ENCODE assay signal across 15 cellular contexts in the genomic region with DNA sequence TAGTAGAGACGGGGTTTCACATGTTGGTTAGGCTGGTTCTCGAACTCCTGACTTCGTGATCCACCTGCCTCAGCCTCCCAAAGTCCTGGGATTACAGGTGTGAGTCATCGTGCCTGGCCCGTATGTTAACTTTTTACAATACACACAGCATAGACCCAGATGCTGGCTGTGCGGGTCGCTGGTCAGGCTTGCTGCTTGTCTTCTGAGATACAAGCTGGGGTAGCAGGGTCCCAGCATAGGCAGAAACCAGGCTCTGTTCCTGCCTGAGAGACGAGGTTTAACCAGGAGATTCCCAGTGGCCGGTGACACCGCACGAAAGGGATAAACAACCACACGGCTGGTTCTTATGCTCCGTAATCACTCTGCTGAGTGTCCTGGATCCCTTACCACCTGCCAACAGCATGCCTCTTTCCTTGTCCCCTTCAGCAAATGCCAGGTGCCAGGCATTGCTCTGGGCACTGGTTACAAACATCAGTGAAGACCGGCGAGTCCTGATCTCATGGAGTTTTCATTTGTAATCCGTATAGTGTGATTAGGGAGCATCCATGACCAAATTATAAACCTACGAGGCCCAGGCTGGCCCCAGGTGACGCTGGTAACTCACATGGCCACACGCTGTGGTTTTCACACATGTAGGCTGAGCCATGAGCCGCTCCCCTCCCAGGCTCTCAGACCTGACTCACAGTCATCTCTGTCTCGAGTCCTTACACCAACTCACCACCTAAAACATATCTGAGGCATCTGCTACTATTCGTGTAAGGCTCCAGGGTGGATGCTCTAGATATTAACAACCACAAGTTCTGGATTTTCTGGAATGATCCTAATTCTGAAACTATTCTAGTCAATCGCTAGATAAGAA.
DNase-seq lines count a peak whose midpoint lies in the region; ATAC-seq and TF ChIP-seq lines count a peak whose summit lies in the region.
"Had no signal": no experiment of that assay in that cellular context is flagged by ENCODE, and none has a peak within 500 bp of the region (broad histone marks: within the 10 kb centered on the region; RNA-seq: fewer than 3 reads in every experiment).

No MANE protein-coding gene starts in this region.

- H3K4me3 ChIP-seq in fibroblast of mammary gland (ENCODE audit: control insufficient read depth, low read depth, low read length) (no peak overlapping the region), Caco-2 (ENCODE audit: low read depth, low read length) (no peak overlapping the region)
- H3K4me3 ChIP-seq: HAP-1 had no signal

- no peak overlapping the region for H3K27ac Mint-ChIP-seq in Caco-2 (ENCODE audit: unreplicated experiment)
- H3K27ac Mint-ChIP-seq: dendritic cell treated with granulocyte-macrophage colony-stimulating factor and Interleukin-4, amounts not matched to agents 40 ng/mL and 50 ng/mL, for 4 days; immature natural killer cell had no signal

- TF ChIP-seq CTCF in GM10266 (IDR thresholded peaks at IDR 0.05; ENCODE audit: control insufficient read depth, insufficient read depth, low read depth, missing control alignments) = no peak
- no peak for TF ChIP-seq CTCF in fibroblast of mammary gland (conservative IDR thresholded peaks at IDR 0.05; ENCODE audit: control insufficient read depth, insufficient read depth, low read depth, low read length)
- no peak for TF ChIP-seq CTCF in Caco-2 (IDR thresholded peaks at IDR 0.05; ENCODE audit: insufficient read depth in 1 of 2, low read depth in 1 of 2, low read length in 1 of 2, severe bottlenecking in 1 of 2, unreplicated experiment in 1 of 2)

- ATAC-seq in GM18870 (IDR thresholded peaks at IDR 0.05; ENCODE audit: unreplicated experiment) = peak; percentile 37
- peak; percentile 37 for ATAC-seq in HG03103 (IDR thresholded peaks at IDR 0.05; ENCODE audit: low read depth, unreplicated experiment)
- no peak for ATAC-seq in SK-N-SH treated with all-trans-retinoic acid at 6 μM for 48 hours
- no peak for ATAC-seq in HG03045 (IDR thresholded peaks at IDR 0.05; ENCODE audit: unreplicated experiment)

- peaks cover 8% of the 10 kb centered on the region; the same call in 1 of the 2 replicates for H3K4me1 ChIP-seq in Caco-2

- no peak overlapping the region for H3K27ac ChIP-seq in substantia nigra (ENCODE audit: low read depth, low read length, poor library complexity, severe bottlenecking)
- H3K27ac ChIP-seq: C4-2B had no signal

- CTCF ChIA-PET in Caco-2 (lab: Charles Lee) = no interaction called here

- no peaks in the 10 kb centered on the region for H3K36me3 Mint-ChIP-seq in Caco-2 (ENCODE audit: insufficient read depth, unreplicated experiment)
- H3K36me3 Mint-ChIP-seq: immature natural killer cell had no signal

- H3K9me3 Mint-ChIP-seq in Caco-2 (ENCODE audit: unreplicated experiment) = no peaks in the 10 kb centered on the region
- H3K9me3 Mint-ChIP-seq: dendritic cell treated with granulocyte-macrophage colony-stimulating factor and Interleukin-4, amounts not matched to agents 40 ng/mL and 50 ng/mL, for 4 days; immature natural killer cell had no signal

- peak; percentile 21 for DNase-seq in GM10266 (ENCODE audit: extremely low spot score)
- peak; percentile 26 for DNase-seq in fibroblast of mammary gland (ENCODE audit: low read depth)
- DNase-seq in Caco-2 = no peak
- no peak for DNase-seq in substantia nigra (lab: John Stamatoyannopoulos, UW)
- DNase-seq: GF-D8; immature natural killer cell; NCI-H2107; stimulated activated CD4-positive, alpha-beta T cell treated with anti-CD3 and anti-CD28 coated beads, Interleukin-4, amount 100 ng/mL, for 24 hours had no signal

- no peaks in the 10 kb centered on the region for H3K4me1 Mint-ChIP-seq in Caco-2 (ENCODE audit: low read depth, unreplicated experiment)
- H3K4me1 Mint-ChIP-seq: immature natural killer cell had no signal

- POLR2A ChIA-PET in Caco-2 (lab: Charles Lee) = no interaction called here

- intact Hi-C loops in Caco-2 (cut with micrococcal nuclease; ENCODE audit: unreplicated experiment) = no loop called here

- H3K27me3 Mint-ChIP-seq in Caco-2 (ENCODE audit: insufficient read depth, unreplicated experiment) = no peaks in the 10 kb centered on the region
- H3K27me3 Mint-ChIP-seq: dendritic cell treated with granulocyte-macrophage colony-stimulating factor and Interleukin-4, amounts not matched to agents 40 ng/mL and 50 ng/mL, for 4 days had no signal

- H3K27me3 ChIP-seq in Caco-2 (replicated peaks; ENCODE audit: control insufficient read depth, insufficient read depth, low read length) = no peaks in the 10 kb centered on the region

- H3K4me3 Mint-ChIP-seq in Caco-2 (ENCODE audit: unreplicated experiment) = no peak overlapping the region
- H3K4me3 Mint-ChIP-seq: dendritic cell treated with granulocyte-macrophage colony-stimulating factor and Interleukin-4, amounts not matched to agents 40 ng/mL and 50 ng/mL, for 4 days; immature natural killer cell had no signal

- no TSS peak for BruUV-seq in Caco-2 (replicated peaks; lab: Mats Ljungman, UMichigan)

- no peaks in the 10 kb centered on the region for H3K36me3 ChIP-seq in Caco-2 (ENCODE audit: control insufficient read depth, insufficient read depth, low read length)
- H3K36me3 ChIP-seq: HAP-1 had no signal

- no peaks in the 10 kb centered on the region for H3K9me3 ChIP-seq in Caco-2
- H3K9me3 ChIP-seq: HAP-1 had no signal

TF ChIP-seq in SK-N-SH treated with all-trans-retinoic acid at 6 μM for 48 hours, 23 proteins besides CTCF, POLR2A, EP300 and RAD21:
- TF ChIP-seq, protein P1, sequence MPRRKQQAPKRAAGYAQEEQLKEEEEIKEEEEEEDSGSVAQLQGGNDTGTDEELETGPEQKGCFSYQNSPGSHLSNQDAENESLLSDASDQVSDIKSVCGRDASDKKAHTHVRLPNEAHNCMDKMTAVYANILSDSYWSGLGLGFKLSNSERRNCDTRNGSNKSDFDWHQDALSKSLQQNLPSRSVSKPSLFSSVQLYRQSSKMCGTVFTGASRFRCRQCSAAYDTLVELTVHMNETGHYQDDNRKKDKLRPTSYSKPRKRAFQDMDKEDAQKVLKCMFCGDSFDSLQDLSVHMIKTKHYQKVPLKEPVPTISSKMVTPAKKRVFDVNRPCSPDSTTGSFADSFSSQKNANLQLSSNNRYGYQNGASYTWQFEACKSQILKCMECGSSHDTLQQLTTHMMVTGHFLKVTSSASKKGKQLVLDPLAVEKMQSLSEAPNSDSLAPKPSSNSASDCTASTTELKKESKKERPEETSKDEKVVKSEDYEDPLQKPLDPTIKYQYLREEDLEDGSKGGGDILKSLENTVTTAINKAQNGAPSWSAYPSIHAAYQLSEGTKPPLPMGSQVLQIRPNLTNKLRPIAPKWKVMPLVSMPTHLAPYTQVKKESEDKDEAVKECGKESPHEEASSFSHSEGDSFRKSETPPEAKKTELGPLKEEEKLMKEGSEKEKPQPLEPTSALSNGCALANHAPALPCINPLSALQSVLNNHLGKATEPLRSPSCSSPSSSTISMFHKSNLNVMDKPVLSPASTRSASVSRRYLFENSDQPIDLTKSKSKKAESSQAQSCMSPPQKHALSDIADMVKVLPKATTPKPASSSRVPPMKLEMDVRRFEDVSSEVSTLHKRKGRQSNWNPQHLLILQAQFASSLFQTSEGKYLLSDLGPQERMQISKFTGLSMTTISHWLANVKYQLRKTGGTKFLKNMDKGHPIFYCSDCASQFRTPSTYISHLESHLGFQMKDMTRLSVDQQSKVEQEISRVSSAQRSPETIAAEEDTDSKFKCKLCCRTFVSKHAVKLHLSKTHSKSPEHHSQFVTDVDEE (CRISPR knock-in tag; IDR thresholded peaks at IDR 0.05) = no peak
- no peak for TF ChIP-seq ARNTL (CRISPR knock-in tag; IDR thresholded peaks at IDR 0.05; ENCODE audit: borderline replicate concordance, low read depth)
- TF ChIP-seq ZNF8 (CRISPR knock-in tag; IDR thresholded peaks at IDR 0.05) = no peak
- TF ChIP-seq, protein P2, sequence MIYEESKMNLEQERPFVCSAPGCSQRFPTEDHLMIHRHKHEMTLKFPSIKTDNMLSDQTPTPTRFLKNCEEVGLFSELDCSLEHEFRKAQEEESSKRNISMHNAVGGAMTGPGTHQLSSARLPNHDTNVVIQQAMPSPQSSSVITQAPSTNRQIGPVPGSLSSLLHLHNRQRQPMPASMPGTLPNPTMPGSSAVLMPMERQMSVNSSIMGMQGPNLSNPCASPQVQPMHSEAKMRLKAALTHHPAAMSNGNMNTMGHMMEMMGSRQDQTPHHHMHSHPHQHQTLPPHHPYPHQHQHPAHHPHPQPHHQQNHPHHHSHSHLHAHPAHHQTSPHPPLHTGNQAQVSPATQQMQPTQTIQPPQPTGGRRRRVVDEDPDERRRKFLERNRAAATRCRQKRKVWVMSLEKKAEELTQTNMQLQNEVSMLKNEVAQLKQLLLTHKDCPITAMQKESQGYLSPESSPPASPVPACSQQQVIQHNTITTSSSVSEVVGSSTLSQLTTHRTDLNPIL (CRISPR knock-in tag; IDR thresholded peaks at IDR 0.05; ENCODE audit: low read depth) = no peak
- TF ChIP-seq ZFP3 (CRISPR knock-in tag; IDR thresholded peaks at IDR 0.05) = no peak
- TF ChIP-seq SNAI2 (CRISPR knock-in tag; IDR thresholded peaks at IDR 0.05) = no peak
- TF ChIP-seq TOX (CRISPR knock-in tag; IDR thresholded peaks at IDR 0.05; ENCODE audit: borderline replicate concordance) = no peak
- no peak for TF ChIP-seq PPARA (CRISPR knock-in tag; IDR thresholded peaks at IDR 0.05; ENCODE audit: borderline replicate concordance)
- no peak for TF ChIP-seq ZNF70 (CRISPR knock-in tag; IDR thresholded peaks at IDR 0.05)
- no peak for TF ChIP-seq POU6F1 (CRISPR knock-in tag; IDR thresholded peaks at IDR 0.05; ENCODE audit: borderline replicate concordance, low read depth)
- no peak for TF ChIP-seq ZFP30 (CRISPR knock-in tag; IDR thresholded peaks at IDR 0.05)
- no peak for TF ChIP-seq ZNF565 (CRISPR knock-in tag; conservative IDR thresholded peaks at IDR 0.05; ENCODE audit: low read depth)

Comparison
In these comparisons a context has a peak if more than half of its experiments do, and no peak if none do; other contexts are left out.
1. DNase-seq: peak in GM10266 (single experiment) and fibroblast of mammary gland (single experiment); none in Caco-2 (0 of 2) and substantia nigra (0 of 49).
2. ATAC-seq: peak in GM18870 (single experiment) and HG03103 (single experiment); none in SK-N-SH treated with all-trans-retinoic acid at 6 μM for 48 hours (single experiment) and HG03045 (single experiment).